ENCODE assay signal across 1 cellular context in genomic region chr4:8532245-8532781, GRCh38.
TF ChIP-seq lines count a peak whose summit lies in the region.

No MANE protein-coding gene starts in this region.

TF ChIP-seq in GM23338, 12 proteins besides CTCF, POLR2A, EP300 and RAD21:
- no peak for TF ChIP-seq ZNF462 (CRISPR knock-in tag; IDR thresholded peaks at IDR 0.05)
- no peak for TF ChIP-seq ZNF331 (CRISPR knock-in tag; IDR thresholded peaks at IDR 0.05; ENCODE audit: low read depth)
- no peak for TF ChIP-seq STAT1 (IDR thresholded peaks at IDR 0.05; ENCODE audit: unreplicated experiment)
- TF ChIP-seq REST (IDR thresholded peaks at IDR 0.05; ENCODE audit: unreplicated experiment) = no peak
- TF ChIP-seq CREB1 (CRISPR knock-in tag; IDR thresholded peaks at IDR 0.05; ENCODE audit: low read depth) = no peak
- TF ChIP-seq ETS1 (IDR thresholded peaks at IDR 0.05) = no peak
